28 cellular contexts compared by ENCODE assay signal in genomic region chr1:2944705-2945104, GRCh38.
"Had no signal": no experiment of that assay in that cellular context is flagged by ENCODE, and none has a peak within 500 bp of the region (broad histone marks: within the 10 kb centered on the region; RNA-seq: fewer than 3 reads in every experiment).

No MANE protein-coding gene starts in this region.

- H3K27me3 ChIP-seq: ovary, thyroid gland had no signal

- H3K4me3 Mint-ChIP-seq: naive thymus-derived CD4-positive, alpha-beta T cell; nephron progenitor cell; type B pancreatic cell had no signal

- H3K9me3 Mint-ChIP-seq: type B pancreatic cell had no signal

- H3K27ac ChIP-seq: coronary artery, esophagus squamous epithelium, heart right ventricle, left lung, ovary, psoas muscle, stomach, thyroid gland had no signal

- ATAC-seq: heart right ventricle; left cardiac atrium; left lung; naive thymus-derived CD4-positive, alpha-beta T cell; psoas muscle; right cardiac atrium had no signal

- DNase-seq: dermis blood vessel endothelial cell; effector memory CD4-positive, alpha-beta T cell; erythroblast; esophagus squamous epithelium; foreskin melanocyte; glutamatergic neuron; heart right ventricle; hippocampal formation; left cardiac atrium; mesenchymal stem cell; midbrain; naive thymus-derived CD4-positive, alpha-beta T cell; nephron progenitor cell; occipital lobe; ovary; right cardiac atrium; small intestine; stimulated activated CD4-positive, alpha-beta T cell treated with anti-CD3 and anti-CD28 coated beads, Interleukin-12 subunit alpha, Interleukin-12 subunit beta, amount 100 ng/mL, for 4 hours; stimulated activated CD4-positive, alpha-beta T cell treated with anti-CD3 and anti-CD28 coated beads, Interleukin-1b, Interleukin-23, amount 100 ng/mL, for 48 hours; stimulated activated CD4-positive, alpha-beta T cell treated with anti-CD3 and anti-CD28 coated beads, Interleukin-4, amount 100 ng/mL, for 1 hour; stimulated activated CD8-positive, alpha-beta memory T cell treated with anti-CD3 and anti-CD28 coated beads, Interleukin-4, amount 100 ng/mL, for 48 hours; stimulated activated naive CD4-positive, alpha-beta T cell; stomach; thyroid gland had no signal

- H3K4me1 ChIP-seq: esophagus squamous epithelium, heart right ventricle, left lung, psoas muscle, stomach, thyroid gland had no signal

- H3K27me3 Mint-ChIP-seq: type B pancreatic cell had no signal

- H3K9me3 ChIP-seq: psoas muscle, thyroid gland had no signal

- H3K36me3 ChIP-seq: esophagus squamous epithelium, heart right ventricle, left lung, ovary, stomach, thyroid gland had no signal

- H3K4me1 Mint-ChIP-seq: naive thymus-derived CD4-positive, alpha-beta T cell; nephron progenitor cell had no signal

- H3K27ac Mint-ChIP-seq: naive thymus-derived CD4-positive, alpha-beta T cell; nephron progenitor cell; type B pancreatic cell had no signal

- H3K4me3 ChIP-seq: coronary artery, esophagus squamous epithelium, heart right ventricle, left lung, ovary, psoas muscle, stomach, thyroid gland had no signal
